Comparison of ENCODE assay signal across 8 cellular contexts in genomic region chr15:85414495-85414894, GRCh38. TPM values are rescaled to one million over a fixed set of nuclear protein-coding genes. Genes with fewer than 3 reads are reported as not detected.
A peak's percentile ranks its signal among the peaks of the same experiment; 100 is the strongest.
DNase-seq lines count a peak whose midpoint lies in the region; ATAC-seq, FAIRE-seq and TF ChIP-seq lines count a peak whose summit lies in the region.

No MANE protein-coding gene starts in this region.

- H3K27me3 ChIP-seq in left ventricle myocardium inferior (ENCODE audit: low read depth), result no peaks in the 10 kb centered on the region

- peak overlapping the region; percentile 95 for H3K27ac Mint-ChIP-seq in T-helper 17 cell

- intact Hi-C loops in Right ventricle myocardium superior (cut with DNase I) (no loop called here), Right ventricle myocardium inferior (cut with DNase I) (loop anchor here (1.0 kb wide), 1 partner anchor 83 kb away; no protein-coding TSS in a partner anchor), left ventricle myocardium inferior (cut with micrococcal nuclease) (no loop called here)

- H3K27me3 Mint-ChIP-seq in T-helper 17 cell, result no peaks in the 10 kb centered on the region

- H3K36me3 Mint-ChIP-seq in T-helper 17 cell (ENCODE audit: low read depth), result no peaks in the 10 kb centered on the region

- peak overlapping the region; percentile 69 for H3K27ac ChIP-seq in left ventricle myocardium inferior (replicated peaks)

- H3K4me1 ChIP-seq in left ventricle myocardium inferior, result peaks cover 98% of the 10 kb centered on the region

- peaks cover 50% of the 10 kb centered on the region for H3K4me1 Mint-ChIP-seq in T-helper 17 cell

- ATAC-seq in Right ventricle myocardium superior (ENCODE audit: poor library complexity) (peak; percentile 38), Right ventricle myocardium inferior (no peak), T-helper 17 cell (peak; percentile 32), GM18867 (IDR thresholded peaks at IDR 0.05; ENCODE audit: unreplicated experiment) (no peak)

- no peak for FAIRE-seq in urothelium cell line (lab: Jason Lieb, UNC)

- peak; percentile 33 for TF ChIP-seq CTCF in left ventricle myocardium inferior (IDR thresholded peaks at IDR 0.05; ENCODE audit: borderline replicate concordance)

- H3K36me3 ChIP-seq in left ventricle myocardium inferior, result no peaks in the 10 kb centered on the region

- DNase-seq in Right ventricle myocardium superior (no peak), Right ventricle myocardium inferior (ENCODE audit: missing footprints) (no peak), T-helper 17 cell (no peak), left ventricle myocardium inferior (no peak), occipital lobe (lab: John Stamatoyannopoulos, UW) (no peak), urothelium cell line (ENCODE audit: low spot score) (no peak), NCI-H2227 treated with DMSO at 0.1 percent for 48 hours (lab: John Stamatoyannopoulos, UW) (no peak)

- no peak overlapping the region for H3K4me3 ChIP-seq in left ventricle myocardium inferior

- H3K9me3 ChIP-seq in T-helper 17 cell (ENCODE audit: control insufficient read depth, low read length, poor library complexity, severe bottlenecking) (no peaks in the 10 kb centered on the region), left ventricle myocardium inferior (replicated peaks) (no peaks in the 10 kb centered on the region)

- no peak overlapping the region for H3K4me3 Mint-ChIP-seq in T-helper 17 cell

RNA-seq across cellular contexts. Expression of gene AKAP13, which starts 34.1 kb away (rescaled TPM):
- total RNA-seq in Right ventricle myocardium superior (322 TPM), Right ventricle myocardium inferior (292 TPM), T-helper 17 cell (100 to 1,000 TPM; 426 to 437 TPM), left ventricle myocardium inferior (331 TPM), occipital lobe (142 TPM)

Comparison
In these comparisons a context has a peak if more than half of its experiments do, and no peak if none do; other contexts are left out.
1. ATAC-seq: peak in Right ventricle myocardium superior (single experiment) and T-helper 17 cell (single experiment); none in Right ventricle myocardium inferior (single experiment) and GM18867 (single experiment).